ENCODE assay signal across 13 cellular contexts in the genomic region with DNA sequence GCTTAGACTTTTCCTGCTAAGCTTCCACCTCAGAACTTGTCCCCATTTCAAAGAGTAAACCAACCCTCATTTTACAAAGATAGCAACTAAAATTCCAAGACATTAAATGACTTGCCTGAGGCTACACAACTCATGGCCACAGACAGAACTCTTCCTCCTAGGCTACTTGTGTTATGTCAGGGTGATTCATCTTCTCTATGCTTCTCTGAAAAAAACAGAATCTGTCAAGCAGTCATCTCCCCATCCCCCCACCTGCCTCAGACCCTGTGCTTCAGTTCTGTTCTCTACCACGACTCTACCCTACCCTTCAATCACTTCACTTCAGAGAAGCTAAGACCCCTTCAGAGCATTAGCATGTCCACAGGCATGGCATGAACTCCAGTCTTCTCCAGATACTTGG.
DNase-seq lines count a peak whose midpoint lies in the region; ATAC-seq and TF ChIP-seq lines count a peak whose summit lies in the region.
"Had no signal": no experiment of that assay in that cellular context is flagged by ENCODE, and none has a peak within 500 bp of the region (broad histone marks: within the 10 kb centered on the region; RNA-seq: fewer than 3 reads in every experiment).

No MANE protein-coding gene starts in this region.

- peaks cover 0 to 27% (median 16%) of the 10 kb centered on the region in 4 donors for H3K4me1 ChIP-seq in sigmoid colon

- ATAC-seq in GM18858 (IDR thresholded peaks at IDR 0.05; ENCODE audit: unreplicated experiment): no peak

- H3K4me3 ChIP-seq in AG10803 (ENCODE audit: low read length): no peak overlapping the region
- H3K4me3 ChIP-seq in sigmoid colon: no peak overlapping the region
- H3K4me3 ChIP-seq: BLaER1 had no signal

- no peak for TF ChIP-seq CTCF in AG10803 (conservative IDR thresholded peaks at IDR 0.05; ENCODE audit: low read length)
- no peak for TF ChIP-seq CTCF in sigmoid colon (IDR thresholded peaks at IDR 0.05)

- WGBS in sigmoid colon, 2 donors: 47 to 67% methylated on average over 1 of the region's 1 CpG

- H3K4me1 Mint-ChIP-seq in activated CD4-positive, alpha-beta memory T cell treated with anti-CD3 and anti-CD28 coated beads, Interleukin-2, amount 10 ng/mL, durations not matched to agents 7 days and 5 days: peaks cover 64% of the 10 kb centered on the region

- DNase-seq in AG10803 (ENCODE audit: low read depth) (peak; percentile 13), LHCN-M2 (ENCODE audit: low read depth) (peak; percentile 51), iris pigment epithelial cell (ENCODE audit: low read depth) (peak; percentile 82), OCI-M2 (lab: John Stamatoyannopoulos, UW; ENCODE audit: unreplicated experiment) (no peak), sigmoid colon (no peak), iPS-NIHi11 (ENCODE audit: low spot score) (no peak)
- peak; percentile 37 for DNase-seq in activated CD4-positive, alpha-beta memory T cell treated with anti-CD3 and anti-CD28 coated beads, Interleukin-2, amount 10 ng/mL, durations not matched to agents 7 days and 5 days
- DNase-seq: caudate nucleus, NCI-H526 treated with DMSO at 0.1 percent for 48 hours, posterior cingulate gyrus had no signal

- no peak for TF ChIP-seq EP300 in sigmoid colon (IDR thresholded peaks at IDR 0.05)

- intact Hi-C loops in sigmoid colon (cut with DNase I): no loop called here

- CTCF ChIA-PET in activated CD4-positive, alpha-beta memory T cell treated with anti-CD3 and anti-CD28 coated beads, Interleukin-2, amount 10 ng/mL, durations not matched to agents 7 days and 5 days (lab: Charles Lee): no interaction called here

- H3K27me3 ChIP-seq in sigmoid colon: no peaks in the 10 kb centered on the region
- H3K27me3 ChIP-seq: BLaER1 had no signal

- H3K36me3 ChIP-seq in sigmoid colon: no peaks in the 10 kb centered on the region
- H3K36me3 ChIP-seq: BLaER1 had no signal

- no peak for TF ChIP-seq POLR2A in sigmoid colon (IDR thresholded peaks at IDR 0.05)

- peaks cover 10% of the 10 kb centered on the region for H3K36me3 Mint-ChIP-seq in activated CD4-positive, alpha-beta memory T cell treated with anti-CD3 and anti-CD28 coated beads, Interleukin-2, amount 10 ng/mL, durations not matched to agents 7 days and 5 days (ENCODE audit: low read depth)

- H3K9me3 ChIP-seq in sigmoid colon: no peaks in the 10 kb centered on the region
- H3K9me3 ChIP-seq: BLaER1 had no signal

- H3K9me3 Mint-ChIP-seq in activated CD4-positive, alpha-beta memory T cell treated with anti-CD3 and anti-CD28 coated beads, Interleukin-2, amount 10 ng/mL, durations not matched to agents 7 days and 5 days: peaks cover 3% of the 10 kb centered on the region

- no peak overlapping the region for H3K27ac ChIP-seq in sigmoid colon
- H3K27ac ChIP-seq: BLaER1, VCaP had no signal

- peak overlapping the region; percentile 50 for H3K27ac Mint-ChIP-seq in activated CD4-positive, alpha-beta memory T cell treated with anti-CD3 and anti-CD28 coated beads, Interleukin-2, amount 10 ng/mL, durations not matched to agents 7 days and 5 days

- H3K27me3 Mint-ChIP-seq in activated CD4-positive, alpha-beta memory T cell treated with anti-CD3 and anti-CD28 coated beads, Interleukin-2, amount 10 ng/mL, durations not matched to agents 7 days and 5 days: no peaks in the 10 kb centered on the region

- no peak overlapping the region for H3K4me3 Mint-ChIP-seq in activated CD4-positive, alpha-beta memory T cell treated with anti-CD3 and anti-CD28 coated beads, Interleukin-2, amount 10 ng/mL, durations not matched to agents 7 days and 5 days

- POLR2A ChIA-PET in activated CD4-positive, alpha-beta memory T cell treated with anti-CD3 and anti-CD28 coated beads, Interleukin-2, amount 10 ng/mL, durations not matched to agents 7 days and 5 days (lab: Charles Lee): interaction anchor here (0.6 to 3.3 kb wide), 9 partner anchors 8 to 312 kb away, joined by 3 to 14 read pairs (median 5); no protein-coding TSS in a partner anchor

Comparison
In these comparisons a context has a peak if more than half of its experiments do, and no peak if none do; other contexts are left out.
1. DNase-seq: peak in AG10803 (single experiment), LHCN-M2 (single experiment), activated CD4-positive, alpha-beta memory T cell treated with anti-CD3 and anti-CD28 coated beads, Interleukin-2, amount 10 ng/mL, durations not matched to agents 7 days and 5 days (single experiment) and iris pigment epithelial cell (single experiment); none in OCI-M2 (single experiment), sigmoid colon (single experiment) and iPS-NIHi11 (single experiment).